23 cellular contexts compared by ENCODE assay signal in the genomic region with DNA sequence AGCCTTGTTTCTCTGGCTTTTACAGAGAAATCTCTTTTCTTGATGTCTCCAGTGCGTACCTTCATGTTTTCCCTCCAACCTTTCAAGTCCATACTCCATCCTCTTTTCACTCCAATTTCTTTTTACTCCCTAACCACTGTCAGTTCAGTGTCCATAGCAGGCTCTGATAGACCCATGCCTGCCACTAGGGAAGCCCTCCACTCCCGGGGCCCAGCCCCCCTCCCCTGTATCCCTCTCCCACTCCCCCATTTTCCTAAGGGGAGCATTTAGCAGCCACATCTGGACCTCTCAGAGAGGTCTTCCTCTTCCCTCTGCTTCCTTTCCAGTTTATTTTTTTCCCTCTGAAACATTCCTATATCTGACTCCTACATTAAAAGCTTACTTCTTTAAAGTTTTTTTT. TPM values are rescaled to one million over a fixed set of nuclear protein-coding genes. Genes with fewer than 3 reads are reported as not detected.
"Had no signal": no experiment of that assay in that cellular context is flagged by ENCODE, and none has a peak within 500 bp of the region (broad histone marks: within the 10 kb centered on the region; RNA-seq: fewer than 3 reads in every experiment).

No MANE protein-coding gene starts in this region.

- H3K9me2 ChIP-seq: SK-N-SH had no signal

- H3K4me3 ChIP-seq: body of pancreas, dorsolateral prefrontal cortex, lower lobe of right lung, right atrium auricular region, skin epidermis, testis had no signal

- H3K4me2 ChIP-seq: SK-N-SH had no signal

- H3K27me3 ChIP-seq: body of pancreas, dorsolateral prefrontal cortex, foreskin keratinocyte, right atrium auricular region, testis had no signal

- H3K9me3 Mint-ChIP-seq: endodermal cell, type B pancreatic cell had no signal

- H3K27me3 Mint-ChIP-seq: activated CD8-positive, alpha-beta memory T cell treated with anti-CD3 and anti-CD28 coated beads, Interleukin-2, amount 10 ng/mL, durations not matched to agents 7 days and 5 days; activated naive CD8-positive, alpha-beta T cell treated with anti-CD3 and anti-CD28 coated beads, Interleukin-2, amount 10 ng/mL, durations not matched to agents 7 days and 5 days; progenitor cell of endocrine pancreas; type B pancreatic cell had no signal

- H3K4me3 Mint-ChIP-seq: activated CD8-positive, alpha-beta memory T cell treated with anti-CD3 and anti-CD28 coated beads, Interleukin-2, amount 10 ng/mL, durations not matched to agents 7 days and 5 days; activated naive CD8-positive, alpha-beta T cell treated with anti-CD3 and anti-CD28 coated beads, Interleukin-2, amount 10 ng/mL, durations not matched to agents 7 days and 5 days; endodermal cell; mesothelial cell of epicardium; type B pancreatic cell had no signal

- H3K4me1 ChIP-seq: right atrium auricular region, testis had no signal

- H3K9me3 ChIP-seq: body of pancreas, lower lobe of right lung, right atrium auricular region, SK-N-SH, testis had no signal

- ATAC-seq: activated CD4-positive, CD25-positive, alpha-beta regulatory T cell treated with anti-CD3 and anti-CD28 coated beads, Interleukin-2, amount 50 U/mL, for 24 hours; activated CD8-positive, alpha-beta memory T cell treated with anti-CD3 and anti-CD28 coated beads, Interleukin-2, amount 10 ng/mL, durations not matched to agents 7 days and 5 days; body of pancreas; foreskin keratinocyte; lower lobe of right lung had no signal

- H3K27ac Mint-ChIP-seq: activated CD8-positive, alpha-beta memory T cell treated with anti-CD3 and anti-CD28 coated beads, Interleukin-2, amount 10 ng/mL, durations not matched to agents 7 days and 5 days; activated naive CD8-positive, alpha-beta T cell treated with anti-CD3 and anti-CD28 coated beads, Interleukin-2, amount 10 ng/mL, durations not matched to agents 7 days and 5 days; endodermal cell; mesothelial cell of epicardium; progenitor cell of endocrine pancreas; type B pancreatic cell had no signal

- H3K27ac ChIP-seq: body of pancreas, foreskin keratinocyte, lower lobe of right lung, right atrium auricular region, skin epidermis, testis had no signal

- DNase-seq: activated CD8-positive, alpha-beta memory T cell treated with anti-CD3 and anti-CD28 coated beads, Interleukin-2, amount 10 ng/mL, durations not matched to agents 7 days and 5 days; activated effector memory CD4-positive, alpha-beta T cell treated with anti-CD3 and anti-CD28 coated beads, Interleukin-2, amount 50 U/mL, for 16 hours; activated naive CD8-positive, alpha-beta T cell treated with anti-CD3 and anti-CD28 coated beads, Interleukin-2, amount 10 ng/mL, durations not matched to agents 7 days and 5 days; activated T-cell treated with anti-CD3 and anti-CD28 coated beads, Interleukin-2, amount 50 U/mL, for 1 hour; body of pancreas; dorsolateral prefrontal cortex; endodermal cell; foreskin keratinocyte; hippocampal formation; lower lobe of right lung; SK-N-SH; T1000; testis had no signal

- FAIRE-seq: keratinocyte had no signal

- H3K4me1 Mint-ChIP-seq: endodermal cell, mesothelial cell of epicardium had no signal

RNA-seq across cellular contexts. Expression of a gene that starts 39.3 kb away (rescaled TPM):
- total RNA-seq: activated CD8-positive, alpha-beta memory T cell treated with anti-CD3 and anti-CD28 coated beads, Interleukin-2, amount 10 ng/mL, durations not matched to agents 7 days and 5 days; activated naive CD8-positive, alpha-beta T cell treated with anti-CD3 and anti-CD28 coated beads, Interleukin-2, amount 10 ng/mL, durations not matched to agents 7 days and 5 days; body of pancreas; cardiac septum; endodermal cell; epithelial cell of proximal tubule; fibroblast of lung; foreskin keratinocyte; lower lobe of right lung; mesothelial cell of epicardium; right atrium auricular region had no signal
- polyA plus RNA-seq: fibroblast of lung, foreskin keratinocyte, keratinocyte, SK-N-SH had no signal
